33 cellular contexts compared by ENCODE assay signal in the genomic region with DNA sequence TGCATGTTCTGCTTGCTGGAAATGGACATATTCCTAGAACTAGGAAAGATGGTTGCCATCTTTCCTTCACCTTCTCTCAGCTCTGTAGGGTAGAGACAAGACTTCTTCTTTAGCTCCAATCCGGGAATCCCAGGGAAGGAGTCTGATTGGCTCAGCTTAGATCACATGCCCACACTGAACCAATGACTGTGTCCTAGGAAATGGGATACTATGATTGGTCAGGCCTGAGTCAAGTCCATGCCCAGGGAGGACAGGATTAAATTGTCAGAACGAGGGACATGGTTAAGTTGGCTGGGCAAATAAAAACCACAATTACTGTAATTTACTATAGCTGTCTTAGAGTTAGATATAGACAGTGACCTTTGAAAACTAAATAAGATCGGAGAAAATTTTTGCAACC. TPM values are rescaled to one million over a fixed set of nuclear protein-coding genes. Genes with fewer than 3 reads are reported as not detected.
"Had no signal": no experiment of that assay in that cellular context is flagged by ENCODE, and none has a peak within 500 bp of the region (broad histone marks: within the 10 kb centered on the region; RNA-seq: fewer than 3 reads in every experiment).

No MANE protein-coding gene starts in this region.

- H3K4me2 ChIP-seq: smooth muscle cell had no signal

- H3K27ac Mint-ChIP-seq: activated CD4-positive, alpha-beta memory T cell treated with anti-CD3 and anti-CD28 coated beads, Interleukin-2, amount 10 ng/mL, durations not matched to agents 7 days and 5 days; activated CD4-positive, alpha-beta T cell treated with anti-CD3 and anti-CD28 coated beads, Interleukin-2, amount 10 ng/mL, durations not matched to agents 7 days and 5 days; activated naive CD4-positive, alpha-beta T cell treated with anti-CD3 and anti-CD28 coated beads, Interleukin-2, amount 10 ng/mL, durations not matched to agents 7 days and 5 days; activated naive CD8-positive, alpha-beta T cell treated with anti-CD3 and anti-CD28 coated beads, Interleukin-2, amount 10 ng/mL, durations not matched to agents 7 days and 5 days; activated T-cell treated with anti-CD3 and anti-CD28 coated beads, Interleukin-2, amount 50 U/mL, for 24 hours; immature natural killer cell; mesothelial cell of epicardium; nephron progenitor cell; stimulated activated naive B cell treated with anti-CD40 and anti-IgM and Interleukin-4, amounts not matched to agents 10 μg/mL and 1 μg/mL and 100 μg/mL, for 72 hours; T-helper 1 cell treated with Interleukin-12 subunit alpha and Interleukin-12 subunit beta and Interleukin-4 antibody, amounts not matched to agents 30 μg/mL and 1 μg/mL, for 36 hours had no signal

- H3K36me3 Mint-ChIP-seq: activated naive CD4-positive, alpha-beta T cell treated with anti-CD3 and anti-CD28 coated beads, Interleukin-2, amount 10 ng/mL, durations not matched to agents 7 days and 5 days had no signal

- H3K9me3 Mint-ChIP-seq: activated CD4-positive, alpha-beta memory T cell treated with anti-CD3 and anti-CD28 coated beads, Interleukin-2, amount 10 ng/mL, durations not matched to agents 7 days and 5 days; activated CD4-positive, alpha-beta T cell treated with anti-CD3 and anti-CD28 coated beads, Interleukin-2, amount 10 ng/mL, durations not matched to agents 7 days and 5 days; activated naive CD4-positive, alpha-beta T cell treated with anti-CD3 and anti-CD28 coated beads, Interleukin-2, amount 10 ng/mL, durations not matched to agents 7 days and 5 days; activated naive CD8-positive, alpha-beta T cell treated with anti-CD3 and anti-CD28 coated beads, Interleukin-2, amount 10 ng/mL, durations not matched to agents 7 days and 5 days; activated T-cell treated with anti-CD3 and anti-CD28 coated beads, Interleukin-2, amount 50 U/mL, for 24 hours; effector memory CD8-positive, alpha-beta T cell; immature natural killer cell; naive B cell; nephron progenitor cell; stimulated activated naive B cell treated with anti-CD40 and anti-IgM and Interleukin-4, amounts not matched to agents 10 μg/mL and 1 μg/mL and 100 μg/mL, for 72 hours; T-helper 1 cell treated with Interleukin-12 subunit alpha and Interleukin-12 subunit beta and Interleukin-4 antibody, amounts not matched to agents 30 μg/mL and 1 μg/mL, for 36 hours had no signal

- DNase-seq: activated CD4-positive, alpha-beta memory T cell treated with anti-CD3 and anti-CD28 coated beads, Interleukin-2, amount 10 ng/mL, durations not matched to agents 7 days and 5 days; activated CD4-positive, alpha-beta T cell treated with anti-CD3 and anti-CD28 coated beads, Interleukin-2, amount 10 ng/mL, durations not matched to agents 7 days and 5 days; activated CD4-positive, CD25-positive, alpha-beta regulatory T cell treated with anti-CD3 and anti-CD28 coated beads, Interleukin-2, amount 50 U/mL, for 72 hours; activated CD8-positive, alpha-beta memory T cell treated with anti-CD3 and anti-CD28 coated beads, Interleukin-2, amount 50 U/mL, for 48 hours; activated gamma-delta T cell; activated naive CD4-positive, alpha-beta T cell treated with anti-CD3 and anti-CD28 coated beads, Interleukin-2, amount 10 ng/mL, durations not matched to agents 7 days and 5 days; activated naive CD8-positive, alpha-beta T cell treated with anti-CD3 and anti-CD28 coated beads, Interleukin-2, amount 10 ng/mL, durations not matched to agents 7 days and 5 days; activated T-cell treated with anti-CD3 and anti-CD28 coated beads, Interleukin-2, amount 50 U/mL, for 24 hours; caudate nucleus; cortex of kidney; effector memory CD8-positive, alpha-beta T cell; erythroblast; foreskin fibroblast; heart left ventricle; hypothalamus; immature natural killer cell; kidney; left colon; naive B cell; nephron progenitor cell; ovary; psoas muscle; stimulated activated CD4-positive, alpha-beta T cell treated with anti-CD3 and anti-CD28 coated beads, Interleukin-1b, Interleukin-23, amount 100 ng/mL, for 48 hours; stimulated activated naive B cell treated with anti-CD40 and anti-IgM and Interleukin-4, amounts not matched to agents 10 μg/mL and 1 μg/mL and 100 μg/mL, for 72 hours; stomach; T-helper 9 cell; WERI-Rb-1 had no signal

- H3K27me3 Mint-ChIP-seq: activated naive CD8-positive, alpha-beta T cell treated with anti-CD3 and anti-CD28 coated beads, Interleukin-2, amount 10 ng/mL, durations not matched to agents 7 days and 5 days; activated T-cell treated with anti-CD3 and anti-CD28 coated beads, Interleukin-2, amount 50 U/mL, for 24 hours; effector memory CD8-positive, alpha-beta T cell; stimulated activated naive B cell treated with anti-CD40 and anti-IgM and Interleukin-4, amounts not matched to agents 10 μg/mL and 1 μg/mL and 100 μg/mL, for 72 hours had no signal

- H3K4me1 Mint-ChIP-seq: activated CD4-positive, alpha-beta memory T cell treated with anti-CD3 and anti-CD28 coated beads, Interleukin-2, amount 10 ng/mL, durations not matched to agents 7 days and 5 days; activated CD4-positive, alpha-beta T cell treated with anti-CD3 and anti-CD28 coated beads, Interleukin-2, amount 10 ng/mL, durations not matched to agents 7 days and 5 days; activated naive CD4-positive, alpha-beta T cell treated with anti-CD3 and anti-CD28 coated beads, Interleukin-2, amount 10 ng/mL, durations not matched to agents 7 days and 5 days; activated naive CD8-positive, alpha-beta T cell treated with anti-CD3 and anti-CD28 coated beads, Interleukin-2, amount 10 ng/mL, durations not matched to agents 7 days and 5 days; immature natural killer cell; mesothelial cell of epicardium; naive B cell; nephron progenitor cell; stimulated activated naive B cell treated with anti-CD40 and anti-IgM and Interleukin-4, amounts not matched to agents 10 μg/mL and 1 μg/mL and 100 μg/mL, for 72 hours had no signal

- H3K4me3 Mint-ChIP-seq: activated CD4-positive, alpha-beta memory T cell treated with anti-CD3 and anti-CD28 coated beads, Interleukin-2, amount 10 ng/mL, durations not matched to agents 7 days and 5 days; activated CD4-positive, alpha-beta T cell treated with anti-CD3 and anti-CD28 coated beads, Interleukin-2, amount 10 ng/mL, durations not matched to agents 7 days and 5 days; activated naive CD4-positive, alpha-beta T cell treated with anti-CD3 and anti-CD28 coated beads, Interleukin-2, amount 10 ng/mL, durations not matched to agents 7 days and 5 days; activated naive CD8-positive, alpha-beta T cell treated with anti-CD3 and anti-CD28 coated beads, Interleukin-2, amount 10 ng/mL, durations not matched to agents 7 days and 5 days; activated T-cell treated with anti-CD3 and anti-CD28 coated beads, Interleukin-2, amount 50 U/mL, for 24 hours; effector memory CD8-positive, alpha-beta T cell; immature natural killer cell; mesothelial cell of epicardium; nephron progenitor cell; stimulated activated naive B cell treated with anti-CD40 and anti-IgM and Interleukin-4, amounts not matched to agents 10 μg/mL and 1 μg/mL and 100 μg/mL, for 72 hours; T-helper 1 cell treated with Interleukin-12 subunit alpha and Interleukin-12 subunit beta and Interleukin-4 antibody, amounts not matched to agents 30 μg/mL and 1 μg/mL, for 36 hours had no signal

- H3K4me1 ChIP-seq: heart left ventricle, psoas muscle, stomach, tibial nerve had no signal

- FAIRE-seq: kidney, TTC549 had no signal

- H3K36me3 ChIP-seq: neutrophil, ovary, WERI-Rb-1 had no signal

- H3K27me3 ChIP-seq: ovary, tibial nerve had no signal

- H3K27ac ChIP-seq: heart left ventricle, neutrophil, ovary, psoas muscle, stomach, tibial nerve, WERI-Rb-1 had no signal

- H3K9me3 ChIP-seq: heart left ventricle, neutrophil, ovary, psoas muscle, stomach, tibial nerve had no signal

- ATAC-seq: effector memory CD8-positive, alpha-beta T cell; heart left ventricle; left colon; psoas muscle; stimulated activated naive B cell treated with anti-CD40 and anti-IgM and Interleukin-4, amounts not matched to agents 10 μg/mL and 1 μg/mL and 100 μg/mL, for 72 hours had no signal

- H3K4me3 ChIP-seq: heart left ventricle, ovary, psoas muscle, smooth muscle cell, stomach, tibial nerve had no signal

RNA-seq across cellular contexts. Expression of gene M1AP, which starts 37.3 kb away (rescaled TPM):
- total RNA-seq: activated CD4-positive, alpha-beta memory T cell treated with anti-CD3 and anti-CD28 coated beads, Interleukin-2, amount 10 ng/mL, durations not matched to agents 7 days and 5 days; activated CD4-positive, alpha-beta T cell treated with anti-CD3 and anti-CD28 coated beads, Interleukin-2, amount 10 ng/mL, durations not matched to agents 7 days and 5 days; activated naive CD8-positive, alpha-beta T cell treated with anti-CD3 and anti-CD28 coated beads, Interleukin-2, amount 10 ng/mL, durations not matched to agents 7 days and 5 days had no signal
- polyA plus RNA-seq: immature natural killer cell had no signal
